ENCODE assay signal across 10 cellular contexts in the genomic region with DNA sequence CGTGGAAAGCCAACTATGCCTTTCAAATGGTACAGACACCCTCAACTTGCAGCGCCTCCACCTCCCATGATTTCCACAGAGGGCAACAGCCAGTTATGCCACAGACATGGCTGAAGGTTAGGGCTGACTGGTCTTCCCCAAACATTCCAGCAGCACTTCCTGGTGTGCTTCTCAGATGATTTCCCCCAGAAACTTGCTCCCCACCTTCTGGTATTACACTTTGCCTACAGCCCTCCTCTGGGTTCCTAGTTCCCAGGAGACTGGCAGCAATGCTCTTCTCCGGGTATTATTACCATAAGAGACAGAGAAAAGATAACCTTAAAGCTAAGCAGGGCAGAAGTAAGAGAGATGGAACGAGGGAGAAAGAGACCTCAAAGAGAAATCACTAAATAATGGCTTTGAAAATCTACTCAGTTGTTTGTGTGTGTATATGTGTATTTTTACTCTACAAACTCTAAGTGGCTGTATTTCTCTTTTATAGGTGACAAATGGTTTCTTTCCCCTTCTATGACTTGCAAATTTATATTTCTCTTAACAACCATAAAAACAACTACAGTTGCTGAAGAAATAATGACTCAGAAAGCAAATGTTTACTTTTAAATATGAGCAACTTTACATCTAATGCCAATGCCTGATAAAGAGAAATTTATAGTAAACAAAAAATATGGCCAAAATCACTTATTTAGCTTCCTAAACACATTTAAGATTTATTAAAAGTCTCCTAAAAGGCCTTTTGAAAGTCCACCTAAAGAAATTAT.
DNase-seq lines count a peak whose midpoint lies in the region; ATAC-seq and TF ChIP-seq lines count a peak whose summit lies in the region.
"Had no signal": no experiment of that assay in that cellular context is flagged by ENCODE, and none has a peak within 500 bp of the region (broad histone marks: within the 10 kb centered on the region; RNA-seq: fewer than 3 reads in every experiment).

No MANE protein-coding gene starts in this region.

- POLR2A ChIA-PET in PC-3 (lab: Charles Lee; ENCODE audit: unreplicated experiment), result interaction anchor here (0.5 to 1.1 kb wide), 3 partner anchors 8 to 34 kb away, joined by 3 to 6 read pairs (median 3); no protein-coding TSS in a partner anchor

- ATAC-seq in PC-3 (peak; percentile 44), esophagus mucosa (peak; percentile 36), HG02884 (IDR thresholded peaks at IDR 0.05; ENCODE audit: unreplicated experiment) (no peak)
- ATAC-seq: HCT116 had no signal

- H3K27ac ChIP-seq in GM23248, result no peak overlapping the region
- peak overlapping the region; percentile 98 for H3K27ac ChIP-seq in PC-3 (ENCODE audit: low read length)
- H3K27ac ChIP-seq in osteoblast (ENCODE audit: low read depth, low read length), result peak overlapping the region; percentile 59

- H3K4me3 ChIP-seq in GM23248, result no peak overlapping the region
- H3K4me3 ChIP-seq in PC-3 (ENCODE audit: low read length), result peak overlapping the region; percentile 33; the same call in 1 of the 2 replicates
- H3K4me3 ChIP-seq in osteoblast (ENCODE audit: insufficient read depth, low read length), result no peak overlapping the region

- WGBS in GM23248 (ENCODE audit: low coverage in 1 of 2, low lambda C conversion rate in 2 of 2, missing lambda C conversion rate in 2 of 2), 2 experiments, result 88 to 94% methylated on average over 4 of the region's 4 CpGs

- TSS peak; percentile 55 for BruUV-seq in PC-3 (replicated peaks; lab: Mats Ljungman, UMichigan)

- no peaks in the 10 kb centered on the region for H3K79me2 ChIP-seq in GM23248 (ENCODE audit: insufficient read depth)
- no peaks in the 10 kb centered on the region for H3K79me2 ChIP-seq in PC-3 (ENCODE audit: low read length)
- no peaks in the 10 kb centered on the region for H3K79me2 ChIP-seq in osteoblast (ENCODE audit: insufficient read depth, low read length)

- no peaks in the 10 kb centered on the region for H3K27me3 ChIP-seq in GM23248 (replicated peaks; ENCODE audit: insufficient read depth)
- H3K27me3 ChIP-seq in PC-3 (ENCODE audit: low read length), result no peaks in the 10 kb centered on the region
- H3K27me3 ChIP-seq in osteoblast (ENCODE audit: insufficient read depth, low read length), result no peaks in the 10 kb centered on the region

- in situ Hi-C loops in GM23248 (cut with MboI), result no loop called here

- peak; percentile 36 for DNase-seq in GM23248
- peak; percentile 68 for DNase-seq in PC-3
- no peak for DNase-seq in osteoblast (ENCODE audit: insufficient read length, low spot score, missing footprints)
- DNase-seq in foreskin melanocyte, result no peak
- no peak for DNase-seq in dedifferentiated amniotic fluid mesenchymal stem cell (ENCODE audit: extremely low spot score)
- no peak for DNase-seq in stimulated activated CD4-positive, alpha-beta T cell treated with anti-CD3 and anti-CD28 coated beads, Interleukin-12 subunit alpha, Interleukin-12 subunit beta, amount 100 ng/mL, for 4 hours
- DNase-seq: stimulated activated CD8-positive, alpha-beta memory T cell treated with anti-CD3 and anti-CD28 coated beads, Interleukin-4, amount 100 ng/mL, for 48 hours had no signal

- H2AFZ ChIP-seq in GM23248, result no peak overlapping the region
- no peak overlapping the region for H2AFZ ChIP-seq in PC-3 (ENCODE audit: low read length)
- H2AFZ ChIP-seq in osteoblast (ENCODE audit: low read length), result peak overlapping the region; percentile 54

- peaks cover 15% of the 10 kb centered on the region for H3K4me1 ChIP-seq in GM23248 (ENCODE audit: insufficient read depth)
- H3K4me1 ChIP-seq in PC-3 (ENCODE audit: insufficient read depth, low read length), result peaks cover 53% of the 10 kb centered on the region
- peaks cover 7% of the 10 kb centered on the region for H3K4me1 ChIP-seq in osteoblast (ENCODE audit: insufficient read depth, low read length)

- peaks cover 8% of the 10 kb centered on the region; the same call in 1 of the 2 replicates for H3F3A ChIP-seq in GM23248 (ENCODE audit: insufficient read depth)
- H3F3A ChIP-seq in PC-3 (ENCODE audit: low read length, unreplicated experiment), result no peaks in the 10 kb centered on the region

- H3K9me3 ChIP-seq in GM23248 (ENCODE audit: low read depth), result no peaks in the 10 kb centered on the region
- H3K9me3 ChIP-seq in PC-3 (ENCODE audit: low read length), result no peaks in the 10 kb centered on the region
- no peaks in the 10 kb centered on the region for H3K9me3 ChIP-seq in osteoblast (ENCODE audit: low read depth, low read length)

- intact Hi-C loops in PC-3 (cut with micrococcal nuclease), result loop anchor here (1.0 kb wide), 3 partner anchors 14 to 40 kb away; no protein-coding TSS in a partner anchor

- CTCF ChIA-PET in PC-3 (lab: Charles Lee), result interaction anchor here (0.6 kb wide), 1 partner anchor 52 kb away, joined by 3 read pairs; no protein-coding TSS in a partner anchor

- no peak for TF ChIP-seq CTCF in PC-3 (conservative IDR thresholded peaks at IDR 0.05; ENCODE audit: low read depth, low read length)
- TF ChIP-seq CTCF in osteoblast (IDR thresholded peaks at IDR 0.05; ENCODE audit: extremely low read depth, low read depth, low read length), result no peak

- H4K20me1 ChIP-seq in GM23248 (ENCODE audit: insufficient read depth) (no peaks in the 10 kb centered on the region), PC-3 (ENCODE audit: low read length) (no peaks in the 10 kb centered on the region), osteoblast (ENCODE audit: insufficient read depth, low read length) (no peaks in the 10 kb centered on the region)

- no peak overlapping the region for H3K9ac ChIP-seq in GM23248
- H3K9ac ChIP-seq in PC-3 (ENCODE audit: low read length), result peak overlapping the region; percentile 85

- H3K9me2 ChIP-seq in GM23248 (ENCODE audit: insufficient read depth) (no peaks in the 10 kb centered on the region), PC-3 (replicated peaks; ENCODE audit: low read length) (no peaks in the 10 kb centered on the region)

- H3K4me2 ChIP-seq in GM23248 (ENCODE audit: unreplicated experiment) (no peak overlapping the region), PC-3 (ENCODE audit: low read length) (peak overlapping the region; percentile 81), osteoblast (ENCODE audit: insufficient read depth, low read length) (no peak overlapping the region)

- H3K36me3 ChIP-seq in GM23248 (ENCODE audit: low read depth), result no peaks in the 10 kb centered on the region
- H3K36me3 ChIP-seq in PC-3 (ENCODE audit: low read depth, low read length), result no peaks in the 10 kb centered on the region
- H3K36me3 ChIP-seq in osteoblast (ENCODE audit: insufficient read depth, low read length), result no peaks in the 10 kb centered on the region

Comparison
In these comparisons a context has a peak if more than half of its experiments do, and no peak if none do; other contexts are left out.
1. DNase-seq: peak in GM23248 (single experiment) and PC-3 (single experiment); none in osteoblast (single experiment), foreskin melanocyte (single experiment), dedifferentiated amniotic fluid mesenchymal stem cell (single experiment) and stimulated activated CD4-positive, alpha-beta T cell treated with anti-CD3 and anti-CD28 coated beads, Interleukin-12 subunit alpha, Interleukin-12 subunit beta, amount 100 ng/mL, for 4 hours (single experiment).